21 cellular contexts compared by ENCODE assay signal in genomic region chr1:34378968-34379729, GRCh38.
A peak's percentile ranks its signal among the peaks of the same experiment; 100 is the strongest.
DNase-seq lines count a peak whose midpoint lies in the region; ATAC-seq and TF ChIP-seq lines count a peak whose summit lies in the region.
"Had no signal": no experiment of that assay in that cellular context is flagged by ENCODE, and none has a peak within 500 bp of the region (broad histone marks: within the 10 kb centered on the region; RNA-seq: fewer than 3 reads in every experiment).

No MANE protein-coding gene starts in this region.

- H3K79me2 ChIP-seq in GM23248 (ENCODE audit: insufficient read depth) (no peaks in the 10 kb centered on the region), mesendoderm (ENCODE audit: control insufficient read depth, insufficient read depth, low read length) (no peaks in the 10 kb centered on the region)

- no peak overlapping the region for H3K9ac ChIP-seq in GM23248
- no peak overlapping the region for H3K9ac ChIP-seq in mesendoderm (ENCODE audit: low read length)

- H2AK5ac ChIP-seq in mesendoderm (ENCODE audit: low read length), result no peak overlapping the region

- no peaks in the 10 kb centered on the region for H3F3A ChIP-seq in GM23248 (ENCODE audit: insufficient read depth)

- H3K27me3 ChIP-seq in GM23248 (replicated peaks; ENCODE audit: insufficient read depth) (peaks cover 36% of the 10 kb centered on the region), mesendoderm (ENCODE audit: insufficient read depth, low read length, poor library complexity) (no peaks in the 10 kb centered on the region), aorta (ENCODE audit: control insufficient read depth in 1 of 2, insufficient read depth in 2 of 2, low read length in 1 of 2) (peaks cover 0 to 1% of the 10 kb centered on the region in 2 donors)

- no peak overlapping the region for H3K4me2 ChIP-seq in GM23248 (ENCODE audit: unreplicated experiment)
- no peak overlapping the region for H3K4me2 ChIP-seq in mesendoderm (ENCODE audit: low read length)

- H3K27ac ChIP-seq in GM23248, result no peak overlapping the region
- H3K27ac ChIP-seq in mesendoderm (ENCODE audit: low read depth, low read length), result no peak overlapping the region
- H3K27ac ChIP-seq in aorta (ENCODE audit: low read depth in 1 of 2, low read length in 2 of 2), result no peak overlapping the region
- H3K27ac ChIP-seq: sigmoid colon, thoracic aorta had no signal

- ATAC-seq in HG03442 (IDR thresholded peaks at IDR 0.05; ENCODE audit: unreplicated experiment), result no peak
- ATAC-seq in aorta (ENCODE audit: low FRiP score), result no peak
- ATAC-seq: activated CD4-positive, alpha-beta T cell treated with anti-CD3 and anti-CD28 coated beads for 36 hours; left colon; T-helper 17 cell had no signal

- no peak overlapping the region for H3K56ac ChIP-seq in mesendoderm (ENCODE audit: low read length)

- in situ Hi-C loops in GM23248 (cut with MboI), result no loop called here
- in situ Hi-C loops in astrocyte of the spinal cord (cut with HindIII; ENCODE audit: low sequenced_read_pairs), result no loop called here

- H3K9me2 ChIP-seq in GM23248 (ENCODE audit: insufficient read depth), result no peaks in the 10 kb centered on the region

- no peaks in the 10 kb centered on the region for H3K9me3 ChIP-seq in GM23248 (ENCODE audit: low read depth)
- H3K9me3 ChIP-seq in aorta (ENCODE audit: control insufficient read depth, low read length), result peaks cover 5% of the 10 kb centered on the region
- H3K9me3 ChIP-seq: sigmoid colon, thoracic aorta had no signal

- H3K23ac ChIP-seq in mesendoderm (ENCODE audit: low read length), result no peak overlapping the region

- H4K8ac ChIP-seq in mesendoderm (ENCODE audit: low read depth, low read length), result no peak overlapping the region

- DNase-seq in GM23248 (peak; percentile 47), NCI-H2171 treated with DMSO at 0.1 percent for 48 hours (lab: John Stamatoyannopoulos, UW) (peak; percentile 90), astrocyte of the spinal cord (ENCODE audit: low read depth, low spot score) (peak; percentile 45), mesendoderm (peak; percentile 49), aorta (no peak)
- no peak for DNase-seq in stimulated activated CD4-positive, alpha-beta T cell treated with anti-CD3 and anti-CD28 coated beads, Interleukin-4, amount 100 ng/mL, for 4 hours
- DNase-seq: activated CD4-positive, alpha-beta T cell treated with anti-CD3 and anti-CD28 coated beads for 36 hours; activated naive CD4-positive, alpha-beta T cell treated with anti-CD3 and anti-CD28 coated beads, Interleukin-2, amount 50 U/mL, for 16 hours; activated T-cell treated with anti-CD3 and anti-CD28 coated beads for 4 hours; C1 segment of cervical spinal cord; DMS53; HFFc6; hypothalamus; left colon; NCI-H2029 treated with DMSO at 0.1 percent for 48 hours; sigmoid colon; stimulated activated CD4-positive, alpha-beta T cell treated with anti-CD3 and anti-CD28 coated beads, Interleukin-2, amount 100 ng/mL, for 48 hours; stimulated activated CD8-positive, alpha-beta memory T cell treated with anti-CD3 and anti-CD28 coated beads, Interleukin-4, amount 100 ng/mL, for 48 hours; T-helper 17 cell had no signal

- WGBS in GM23248 (ENCODE audit: low coverage in 1 of 2, low lambda C conversion rate in 2 of 2, missing lambda C conversion rate in 2 of 2), 2 experiments, result 50 to 54% methylated on average over 10 of the region's 10 CpGs
- no CpG with 5 or more reads among the region's 10 CpGs for WGBS in mesendoderm (ENCODE audit: extremely low coverage, insufficient coverage, low lambda C conversion rate)
- 41 to 47% methylated on average over 10 of the region's 10 CpGs for WGBS in aorta, 2 donors

- intact Hi-C loops in aorta (cut with DNase I), result no loop called here

- H3K18ac ChIP-seq in mesendoderm (ENCODE audit: low read length), result no peak overlapping the region

- no peak for TF ChIP-seq CTCF in astrocyte of the spinal cord (IDR thresholded peaks at IDR 0.05; ENCODE audit: low read depth, low read length)

- H3K4me3 ChIP-seq in GM23248 (no peak overlapping the region), astrocyte of the spinal cord (ENCODE audit: low read depth, low read length) (no peak overlapping the region), mesendoderm (ENCODE audit: low read length) (no peak overlapping the region), aorta (ENCODE audit: low read length in 2 of 2) (no peak overlapping the region)
- H3K4me3 ChIP-seq: sigmoid colon, thoracic aorta had no signal

- H3K4me1 ChIP-seq in GM23248 (ENCODE audit: insufficient read depth), result no peaks in the 10 kb centered on the region
- no peaks in the 10 kb centered on the region for H3K4me1 ChIP-seq in mesendoderm (ENCODE audit: control insufficient read depth, low read depth, low read length)
- H3K4me1 ChIP-seq in aorta (ENCODE audit: control insufficient read depth in 1 of 2, insufficient read depth in 2 of 2, low read length in 2 of 2), result no peaks in the 10 kb centered on the region
- H3K4me1 ChIP-seq: sigmoid colon had no signal

- no peak overlapping the region for H2AFZ ChIP-seq in GM23248

- no peaks in the 10 kb centered on the region for H4K20me1 ChIP-seq in GM23248 (ENCODE audit: insufficient read depth)

- H3K36me3 ChIP-seq in GM23248 (ENCODE audit: low read depth), result no peaks in the 10 kb centered on the region
- H3K36me3 ChIP-seq in mesendoderm (ENCODE audit: control insufficient read depth, insufficient read depth, low read length), result no peaks in the 10 kb centered on the region
- H3K36me3 ChIP-seq in aorta (ENCODE audit: control insufficient read depth in 1 of 2, insufficient read depth in 2 of 2, low read length in 1 of 2), result no peaks in the 10 kb centered on the region
- H3K36me3 ChIP-seq: sigmoid colon, thoracic aorta had no signal

- H4K5ac ChIP-seq in mesendoderm (ENCODE audit: low read length), result no peak overlapping the region

- no peak overlapping the region for H2BK5ac ChIP-seq in mesendoderm (ENCODE audit: low read length)

- H2BK120ac ChIP-seq in mesendoderm (ENCODE audit: low read depth, low read length), result no peak overlapping the region

- H3K4ac ChIP-seq in mesendoderm (ENCODE audit: low read depth, low read length), result no peak overlapping the region

- no peaks in the 10 kb centered on the region for H3K79me1 ChIP-seq in mesendoderm (ENCODE audit: low read length)

- H2BK15ac ChIP-seq in mesendoderm (replicated peaks; ENCODE audit: low read depth), result no peak overlapping the region

Comparison
In these comparisons a context has a peak if more than half of its experiments do, and no peak if none do; other contexts are left out.
1. DNase-seq: peak in GM23248 (single experiment), NCI-H2171 treated with DMSO at 0.1 percent for 48 hours (single experiment), astrocyte of the spinal cord (single experiment) and mesendoderm (single experiment); none in aorta (0 of 2) and stimulated activated CD4-positive, alpha-beta T cell treated with anti-CD3 and anti-CD28 coated beads, Interleukin-4, amount 100 ng/mL, for 4 hours (0 of 2).